ENCODE assay signal across 17 cellular contexts in genomic region chr5:166251786-166252185, GRCh38.
DNase-seq lines count a peak whose midpoint lies in the region; FAIRE-seq and TF ChIP-seq lines count a peak whose summit lies in the region.
"Had no signal": no experiment of that assay in that cellular context is flagged by ENCODE, and none has a peak within 500 bp of the region (broad histone marks: within the 10 kb centered on the region; RNA-seq: fewer than 3 reads in every experiment).

No MANE protein-coding gene starts in this region.

- H3K36me3 Mint-ChIP-seq in Calu3 (ENCODE audit: insufficient read depth, unreplicated experiment) (no peaks in the 10 kb centered on the region), osteocyte (ENCODE audit: unreplicated experiment) (no peaks in the 10 kb centered on the region)
- H3K36me3 Mint-ChIP-seq: CD4-positive, alpha-beta memory T cell had no signal

- POLR2A ChIA-PET in RWPE1 (lab: Yijun Ruan, JAX; ENCODE audit: low non-redundant PET): no interaction called here

- no peaks in the 10 kb centered on the region for H3K9me3 ChIP-seq in hepatocyte (ENCODE audit: low read depth)
- H3K9me3 ChIP-seq: A549, BE2C, HAP-1 had no signal

- intact Hi-C loops in Calu3 (cut with micrococcal nuclease; ENCODE audit: unreplicated experiment): no loop called here

- no peak overlapping the region for H3K4me2 ChIP-seq in hepatocyte
- H3K4me2 ChIP-seq: A549, GM23338 had no signal

- H3K9me3 Mint-ChIP-seq in Calu3 (ENCODE audit: low read depth, unreplicated experiment) (peaks cover 12% of the 10 kb centered on the region), osteocyte (ENCODE audit: unreplicated experiment) (peaks cover 34% of the 10 kb centered on the region)
- H3K9me3 Mint-ChIP-seq: GM23338 had no signal

- H3K27me3 Mint-ChIP-seq in Calu3 (ENCODE audit: unreplicated experiment) (no peaks in the 10 kb centered on the region), osteocyte (ENCODE audit: unreplicated experiment) (no peaks in the 10 kb centered on the region)
- H3K27me3 Mint-ChIP-seq: CD4-positive, alpha-beta memory T cell had no signal

- H3K27ac Mint-ChIP-seq in Calu3 (ENCODE audit: unreplicated experiment) (no peak overlapping the region), osteocyte (ENCODE audit: unreplicated experiment) (no peak overlapping the region)
- H3K27ac Mint-ChIP-seq: CD4-positive, alpha-beta memory T cell; GM23338; HFFc6 had no signal

- peak; percentile 15 for DNase-seq in Calu3
- peak; percentile 1 for DNase-seq in H54 (ENCODE audit: insufficient read length, low spot score)
- peak; percentile 9 for DNase-seq in RWPE1 (ENCODE audit: low spot score)
- peak; percentile 11 for DNase-seq in hepatocyte (ENCODE audit: low spot score)
- no peak for DNase-seq in HCEC 1CT
- no peak for DNase-seq in SW 1271 (lab: John Stamatoyannopoulos, UW)
- DNase-seq in osteocyte (ENCODE audit: extremely low spot score, unreplicated experiment): no peak
- DNase-seq: BE2C; CD4-positive, alpha-beta memory T cell; COR-L47; HFFc6 had no signal

- FAIRE-seq in H54 (lab: Jason Lieb, UNC): no peak
- FAIRE-seq: A549, GM12878, GM18507 had no signal

- CTCF ChIA-PET in Calu3 (lab: Charles Lee) (interaction anchor here (0.7 to 1.1 kb wide), 3 partner anchors 13 to 962 kb away, joined by 3 to 9 read pairs (median 7); no protein-coding TSS in a partner anchor), RWPE1 (lab: Yijun Ruan, JAX) (interaction anchor here (0.7 kb wide), 2 partner anchors 11 to 31 kb away, joined by 3 read pairs; no protein-coding TSS in a partner anchor)

- H3K4me1 Mint-ChIP-seq in Calu3 (ENCODE audit: low read depth, unreplicated experiment): peaks cover 8% of the 10 kb centered on the region
- no peaks in the 10 kb centered on the region for H3K4me1 Mint-ChIP-seq in osteocyte (ENCODE audit: unreplicated experiment)
- H3K4me1 Mint-ChIP-seq: CD4-positive, alpha-beta memory T cell; GM23338 had no signal

- no TSS peak for BruUV-seq in Calu3 (replicated peaks; lab: Mats Ljungman, UMichigan)

- no peaks in the 10 kb centered on the region for H3K79me2 ChIP-seq in hepatocyte

- H3K4me3 Mint-ChIP-seq in Calu3 (ENCODE audit: low read depth, unreplicated experiment) (no peak overlapping the region), osteocyte (ENCODE audit: unreplicated experiment) (no peak overlapping the region)
- H3K4me3 Mint-ChIP-seq: CD4-positive, alpha-beta memory T cell; GM23338; HFFc6 had no signal

- no peaks in the 10 kb centered on the region for H3K9me2 ChIP-seq in hepatocyte (replicated peaks; ENCODE audit: insufficient read depth)

- no peaks in the 10 kb centered on the region for H4K20me1 ChIP-seq in hepatocyte (ENCODE audit: insufficient read depth, poor library complexity, severe bottlenecking)

- WGBS in hepatocyte (ENCODE audit: low lambda C conversion rate, missing lambda C conversion rate): 72% methylated on average over 4 of the region's 4 CpGs

- H2AFZ ChIP-seq in hepatocyte: no peak overlapping the region
- H2AFZ ChIP-seq: GM23338 had no signal

- H3K27ac ChIP-seq in RWPE1: no peak overlapping the region
- H3K27ac ChIP-seq in hepatocyte: no peak overlapping the region
- H3K27ac ChIP-seq: A549, C4-2B had no signal

- TF ChIP-seq CTCF in Calu3 (IDR thresholded peaks at IDR 0.05; ENCODE audit: unreplicated experiment) (no peak), RWPE1 (conservative IDR thresholded peaks at IDR 0.05; ENCODE audit: low read depth) (no peak), hepatocyte (IDR thresholded peaks at IDR 0.05; ENCODE audit: poor library complexity) (no peak), osteocyte (IDR thresholded peaks at IDR 0.05) (no peak)

- no peak overlapping the region for H3K4me3 ChIP-seq in hepatocyte
- H3K4me3 ChIP-seq: A549, GM12878, GM23338, HAP-1 had no signal

- TF ChIP-seq POLR2A in H54 (IDR thresholded peaks at IDR 0.05; ENCODE audit: low read depth, low read length): no peak

- no peaks in the 10 kb centered on the region for H3K4me1 ChIP-seq in hepatocyte (ENCODE audit: insufficient read depth)
- H3K4me1 ChIP-seq: A549, BE2C, HAP-1 had no signal

- no peaks in the 10 kb centered on the region for H3K36me3 ChIP-seq in hepatocyte (replicated peaks; ENCODE audit: insufficient read depth, low read depth)
- H3K36me3 ChIP-seq: BE2C, HAP-1 had no signal

- H3K27me3 ChIP-seq in hepatocyte: no peaks in the 10 kb centered on the region
- H3K27me3 ChIP-seq: BE2C had no signal

Comparison
In these comparisons a context has a peak if more than half of its experiments do, and no peak if none do; other contexts are left out.
1. DNase-seq: peak in Calu3 (single experiment), H54 (single experiment), RWPE1 (single experiment) and hepatocyte (single experiment); none in HCEC 1CT (single experiment), SW 1271 (0 of 2) and osteocyte (single experiment).